1 cellular context compared by ENCODE assay signal in genomic region chr2:102005989-102006885, GRCh38.
TF ChIP-seq lines count a peak whose summit lies in the region.

No MANE protein-coding gene starts in this region.

TF ChIP-seq in HepG2, 621 proteins besides CTCF, POLR2A, EP300 and RAD21 (continued from another document and continues in another):
- no peak for TF ChIP-seq MTA3 (CRISPR knock-in tag; IDR thresholded peaks at IDR 0.05)
- no peak for TF ChIP-seq CEBPG (CRISPR knock-in tag; IDR thresholded peaks at IDR 0.05)
- no peak for TF ChIP-seq TEAD2 (CRISPR knock-in tag; IDR thresholded peaks at IDR 0.05)
- no peak for TF ChIP-seq SP140L (CRISPR knock-in tag; IDR thresholded peaks at IDR 0.05; ENCODE audit: borderline replicate concordance)
- no peak for TF ChIP-seq ZBTB49 (CRISPR knock-in tag; IDR thresholded peaks at IDR 0.05; ENCODE audit: borderline replicate concordance)
- no peak for TF ChIP-seq ZNF749 (CRISPR knock-in tag; IDR thresholded peaks at IDR 0.05; ENCODE audit: borderline replicate concordance)
- no peak for TF ChIP-seq ZKSCAN8 (CRISPR knock-in tag; IDR thresholded peaks at IDR 0.05; ENCODE audit: borderline replicate concordance)
- TF ChIP-seq ZMAT5 (CRISPR knock-in tag; IDR thresholded peaks at IDR 0.05; ENCODE audit: borderline replicate concordance, low read depth), result no peak
- no peak for TF ChIP-seq ZNF777 (CRISPR knock-in tag; IDR thresholded peaks at IDR 0.05)
- TF ChIP-seq NCOA2 (CRISPR knock-in tag; IDR thresholded peaks at IDR 0.05), result no peak
- no peak for TF ChIP-seq ZNF484 (CRISPR knock-in tag; IDR thresholded peaks at IDR 0.05; ENCODE audit: borderline replicate concordance, low read depth)
- no peak for TF ChIP-seq DPF2 (CRISPR knock-in tag; IDR thresholded peaks at IDR 0.05; ENCODE audit: borderline replicate concordance, low read depth)
- no peak for TF ChIP-seq RNF219 (CRISPR knock-in tag; IDR thresholded peaks at IDR 0.05)
- no peak for TF ChIP-seq CCAR2 (optimal IDR thresholded peaks at IDR 0.05; ENCODE audit: low read depth, low read length)
- TF ChIP-seq ZNF629 (CRISPR knock-in tag; conservative IDR thresholded peaks at IDR 0.05), result no peak
- TF ChIP-seq ZNF775 (CRISPR knock-in tag; IDR thresholded peaks at IDR 0.05; ENCODE audit: borderline replicate concordance), result no peak
- TF ChIP-seq SOX5 (CRISPR knock-in tag; IDR thresholded peaks at IDR 0.05; ENCODE audit: borderline replicate concordance), result 0 out of 2 replicates have a peak, but pooled peaks have one; percentile 41
- no peak for TF ChIP-seq NFIC (IDR thresholded peaks at IDR 0.05; ENCODE audit: low read length)
- TF ChIP-seq ZNF446 (CRISPR knock-in tag; IDR thresholded peaks at IDR 0.05), result no peak
- TF ChIP-seq ARID2 (CRISPR knock-in tag; IDR thresholded peaks at IDR 0.05; ENCODE audit: borderline replicate concordance), result no peak
- no peak for TF ChIP-seq KLF13 (CRISPR knock-in tag; IDR thresholded peaks at IDR 0.05)
- TF ChIP-seq MTF1 (CRISPR knock-in tag; IDR thresholded peaks at IDR 0.05), result no peak
- no peak for TF ChIP-seq ZNF615 (CRISPR knock-in tag; IDR thresholded peaks at IDR 0.05; ENCODE audit: borderline replicate concordance)
- TF ChIP-seq REL (CRISPR knock-in tag; conservative IDR thresholded peaks at IDR 0.05), result no peak
- 0 out of 2 replicates have a peak, but pooled peaks have one; percentile 21 for TF ChIP-seq ZSCAN29 (CRISPR knock-in tag; conservative IDR thresholded peaks at IDR 0.05)
- no peak for TF ChIP-seq ZNF841 (CRISPR knock-in tag; IDR thresholded peaks at IDR 0.05; ENCODE audit: borderline replicate concordance)
- no peak for TF ChIP-seq RFXANK (CRISPR knock-in tag; IDR thresholded peaks at IDR 0.05)
- TF ChIP-seq ZNF317 (CRISPR knock-in tag; IDR thresholded peaks at IDR 0.05), result no peak
- TF ChIP-seq YEATS4 (CRISPR knock-in tag; IDR thresholded peaks at IDR 0.05; ENCODE audit: borderline replicate concordance), result no peak
- TF ChIP-seq ZNF652 (CRISPR knock-in tag; IDR thresholded peaks at IDR 0.05; ENCODE audit: borderline replicate concordance, low read depth), result no peak
- 0 out of 2 replicates have a peak, but pooled peaks have one; percentile 52 for TF ChIP-seq ARID5B (CRISPR knock-in tag; IDR thresholded peaks at IDR 0.05)
- TF ChIP-seq SIX1 (CRISPR knock-in tag; IDR thresholded peaks at IDR 0.05; ENCODE audit: borderline replicate concordance), result no peak
- TF ChIP-seq IKZF1 (IDR thresholded peaks at IDR 0.05), result no peak
- TF ChIP-seq TP53 (CRISPR knock-in tag; conservative IDR thresholded peaks at IDR 0.05), result no peak
- no peak for TF ChIP-seq THAP8 (CRISPR knock-in tag; IDR thresholded peaks at IDR 0.05; ENCODE audit: borderline replicate concordance)
- no peak for TF ChIP-seq KLF12 (CRISPR knock-in tag; IDR thresholded peaks at IDR 0.05; ENCODE audit: borderline replicate concordance)
- TF ChIP-seq ZNF234 (CRISPR knock-in tag; conservative IDR thresholded peaks at IDR 0.05), result no peak
- TF ChIP-seq HDAC2 (CRISPR knock-in tag; IDR thresholded peaks at IDR 0.05), result peak; percentile 24; the same call in 1 of the 2 replicates
- TF ChIP-seq PRDM10 (CRISPR knock-in tag; IDR thresholded peaks at IDR 0.05; ENCODE audit: low read depth), result no peak
- no peak for TF ChIP-seq HOXA7 (CRISPR knock-in tag; IDR thresholded peaks at IDR 0.05)
- no peak for TF ChIP-seq ZNF580 (CRISPR knock-in tag; IDR thresholded peaks at IDR 0.05; ENCODE audit: borderline replicate concordance, low read depth)
- TF ChIP-seq ARNT (IDR thresholded peaks at IDR 0.05), result no peak
- TF ChIP-seq MED13 (CRISPR knock-in tag; IDR thresholded peaks at IDR 0.05), result no peak
- no peak for TF ChIP-seq ZZZ3 (CRISPR knock-in tag; IDR thresholded peaks at IDR 0.05; ENCODE audit: borderline replicate concordance)
- no peak for TF ChIP-seq SP4 (CRISPR knock-in tag; IDR thresholded peaks at IDR 0.05)
- no peak for TF ChIP-seq KDM5A (IDR thresholded peaks at IDR 0.05; ENCODE audit: borderline replicate concordance, low read length)
- TF ChIP-seq ZNF124 (CRISPR knock-in tag; IDR thresholded peaks at IDR 0.05), result no peak
- no peak for TF ChIP-seq ELK4 (CRISPR knock-in tag; IDR thresholded peaks at IDR 0.05; ENCODE audit: borderline replicate concordance)
- TF ChIP-seq RFXAP (CRISPR knock-in tag; IDR thresholded peaks at IDR 0.05; ENCODE audit: borderline replicate concordance), result no peak
